In the genomic region with DNA sequence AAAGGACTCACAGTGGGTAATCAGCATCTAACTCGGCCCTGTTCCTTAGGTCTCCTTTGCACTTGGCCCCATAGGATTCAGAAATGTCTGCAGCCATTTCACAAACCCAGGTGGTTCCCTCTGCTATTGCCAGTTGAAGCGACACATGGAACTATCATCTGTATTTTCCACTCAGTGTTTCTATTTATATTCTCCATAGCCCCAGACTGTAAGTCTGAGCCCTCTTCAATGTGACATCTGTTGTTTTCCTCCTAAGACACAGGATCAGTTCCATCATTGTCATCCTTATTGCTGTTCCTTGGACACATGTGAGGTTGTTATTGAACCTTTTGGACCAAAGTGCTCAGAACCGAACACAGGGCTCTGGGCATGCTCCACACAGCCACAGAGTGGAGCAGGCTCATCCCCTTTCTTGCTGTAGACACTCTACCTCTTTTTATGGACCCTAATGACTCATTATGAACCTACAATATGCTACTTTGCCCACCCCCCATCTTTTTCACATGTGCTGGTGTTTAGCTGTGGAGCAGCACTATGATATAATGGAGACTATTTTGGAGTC, we compare ENCODE assay signal across 13 cellular contexts. TPM values are rescaled to one million over a fixed set of nuclear protein-coding genes. Genes with fewer than 3 reads are reported as not detected.
DNase-seq lines count a peak whose midpoint lies in the region; TF ChIP-seq lines count a peak whose summit lies in the region.
"Had no signal": no experiment of that assay in that cellular context is flagged by ENCODE, and none has a peak within 500 bp of the region (broad histone marks: within the 10 kb centered on the region; RNA-seq: fewer than 3 reads in every experiment).

No MANE protein-coding gene starts in this region.

- peaks cover 2% of the 10 kb centered on the region for H3K27me3 Mint-ChIP-seq in glutamatergic neuron (ENCODE audit: unreplicated experiment)

- H3K4me3 Mint-ChIP-seq in glutamatergic neuron (ENCODE audit: unreplicated experiment), result no peak overlapping the region
- H3K4me3 Mint-ChIP-seq: CD4-positive, alpha-beta memory T cell had no signal

- H3K9me3 Mint-ChIP-seq in glutamatergic neuron (ENCODE audit: unreplicated experiment), result peaks cover 3% of the 10 kb centered on the region
- H3K9me3 Mint-ChIP-seq: CD4-positive, alpha-beta memory T cell had no signal

- no peaks in the 10 kb centered on the region for H3K36me3 Mint-ChIP-seq in glutamatergic neuron (ENCODE audit: unreplicated experiment)
- H3K36me3 Mint-ChIP-seq: CD4-positive, alpha-beta memory T cell had no signal

- TF ChIP-seq CTCF in glutamatergic neuron (IDR thresholded peaks at IDR 0.05; ENCODE audit: partially characterized antibody, unreplicated experiment), result no peak

- DNase-seq in D341Med (ENCODE audit: low spot score) (peak; percentile 63), NCI-H524 (lab: John Stamatoyannopoulos, UW) (peak; percentile 87 to 98), glutamatergic neuron (no peak), pons (ENCODE audit: low spot score) (peak; percentile 33), head of caudate nucleus (no peak), amygdala (lab: John Stamatoyannopoulos, UW) (no peak), 8988T (no peak), NCI-H510A (lab: John Stamatoyannopoulos, UW) (no peak)
- DNase-seq: CD4-positive, alpha-beta memory T cell; EL; NCI-H1048; NCI-H146; NCI-H446 treated with DMSO at 0.1 percent for 48 hours had no signal

- H3K27ac Mint-ChIP-seq in glutamatergic neuron (ENCODE audit: unreplicated experiment), result peak overlapping the region; percentile 81
- H3K27ac Mint-ChIP-seq: CD4-positive, alpha-beta memory T cell had no signal

- peaks cover 11% of the 10 kb centered on the region for H3K4me1 Mint-ChIP-seq in glutamatergic neuron (ENCODE audit: low read depth, unreplicated experiment)
- H3K4me1 Mint-ChIP-seq: CD4-positive, alpha-beta memory T cell had no signal

- intact Hi-C loops in head of caudate nucleus (cut with DNase I), result no loop called here

RNA-seq across cellular contexts. Expression of gene GARNL3, which starts 36.4 kb away (rescaled TPM):
- 14.7 TPM for total RNA-seq in glutamatergic neuron (ENCODE audit: unreplicated experiment)

Comparison
In these comparisons a context has a peak if more than half of its experiments do, and no peak if none do; other contexts are left out.
1. DNase-seq: peak in D341Med (single experiment), NCI-H524 (2 of 2) and pons (single experiment); none in glutamatergic neuron (single experiment), head of caudate nucleus (0 of 42), amygdala (0 of 56), 8988T (single experiment) and NCI-H510A (single experiment).